ENCODE assay signal across 1 cellular context in genomic region chr1:156709743-156710489, GRCh38.
TF ChIP-seq lines count a peak whose summit lies in the region.

No MANE protein-coding gene starts in this region.

TF ChIP-seq in GM23338, 12 proteins besides CTCF, POLR2A, EP300 and RAD21 (continued from another document):
- no peak for TF ChIP-seq REST (IDR thresholded peaks at IDR 0.05; ENCODE audit: unreplicated experiment)
- TF ChIP-seq POLR2AphosphoS5 (IDR thresholded peaks at IDR 0.05; ENCODE audit: low read depth), result no peak
- no peak for TF ChIP-seq ZNF331 (CRISPR knock-in tag; IDR thresholded peaks at IDR 0.05; ENCODE audit: low read depth)
- TF ChIP-seq ZNF462 (CRISPR knock-in tag; IDR thresholded peaks at IDR 0.05), result no peak
- TF ChIP-seq CREB1 (CRISPR knock-in tag; IDR thresholded peaks at IDR 0.05; ENCODE audit: low read depth), result no peak
- TF ChIP-seq ZNF114 (CRISPR knock-in tag; IDR thresholded peaks at IDR 0.05), result no peak
- no peak for TF ChIP-seq ETS1 (IDR thresholded peaks at IDR 0.05)
